Comparison of ENCODE assay signal across 1 cellular context in genomic region chr20:33702861-33703260, GRCh38.
TF ChIP-seq lines count a peak whose summit lies in the region.

No MANE protein-coding gene starts in this region.

TF ChIP-seq in SK-N-SH, 30 proteins besides CTCF, POLR2A, EP300 and RAD21 (continued from another document):
- TF ChIP-seq PBX3 (IDR thresholded peaks at IDR 0.05) (no peak), USF2 (IDR thresholded peaks at IDR 0.05; ENCODE audit: borderline replicate concordance, low read depth, low read length) (no peak), RCOR1 (IDR thresholded peaks at IDR 0.05; ENCODE audit: low read length) (peak; percentile 60; the same call in 1 of the 2 replicates), TAF1 (IDR thresholded peaks at IDR 0.05; ENCODE audit: borderline replicate concordance, low read depth, low read length) (no peak), NFIC (IDR thresholded peaks at IDR 0.05; ENCODE audit: borderline replicate concordance) (no peak), ZBTB33 (IDR thresholded peaks at IDR 0.05; ENCODE audit: borderline replicate concordance, low read depth) (no peak), MXI1 (IDR thresholded peaks at IDR 0.05; ENCODE audit: low read depth, low read length) (no peak), RXRA (IDR thresholded peaks at IDR 0.05; ENCODE audit: borderline replicate concordance, low read depth) (no peak), SMC3 (IDR thresholded peaks at IDR 0.05; ENCODE audit: low read depth, low read length) (no peak), FOXJ3 (CRISPR knock-in tag; IDR thresholded peaks at IDR 0.05) (no peak), FOXM1 (IDR thresholded peaks at IDR 0.05; ENCODE audit: low read depth) (no peak), CHD2 (IDR thresholded peaks at IDR 0.05; ENCODE audit: low read length, partially characterized antibody) (peak; percentile 29), GABPA (IDR thresholded peaks at IDR 0.05; ENCODE audit: low read depth) (no peak), YY1 (IDR thresholded peaks at IDR 0.05; ENCODE audit: low read depth) (no peak), RFX5 (IDR thresholded peaks at IDR 0.05; ENCODE audit: low read length) (no peak), SIN3A (IDR thresholded peaks at IDR 0.05; ENCODE audit: borderline replicate concordance, low read depth, low read length) (no peak), USF1 (IDR thresholded peaks at IDR 0.05; ENCODE audit: borderline replicate concordance, low read depth) (no peak), POLR2AphosphoS5 (IDR thresholded peaks at IDR 0.05; ENCODE audit: low read depth, low read length) (no peak)
TF ChIP-seq in SK-N-SH: peak in this region for 3.
